8 cellular contexts compared by ENCODE assay signal in genomic region chr9:35102769-35103659, GRCh38. TPM values are rescaled to one million over a fixed set of nuclear protein-coding genes. Genes with fewer than 3 reads are reported as not detected.
DNase-seq lines count a peak whose midpoint lies in the region; ATAC-seq, FAIRE-seq and TF ChIP-seq lines count a peak whose summit lies in the region.

A gene with protein sequence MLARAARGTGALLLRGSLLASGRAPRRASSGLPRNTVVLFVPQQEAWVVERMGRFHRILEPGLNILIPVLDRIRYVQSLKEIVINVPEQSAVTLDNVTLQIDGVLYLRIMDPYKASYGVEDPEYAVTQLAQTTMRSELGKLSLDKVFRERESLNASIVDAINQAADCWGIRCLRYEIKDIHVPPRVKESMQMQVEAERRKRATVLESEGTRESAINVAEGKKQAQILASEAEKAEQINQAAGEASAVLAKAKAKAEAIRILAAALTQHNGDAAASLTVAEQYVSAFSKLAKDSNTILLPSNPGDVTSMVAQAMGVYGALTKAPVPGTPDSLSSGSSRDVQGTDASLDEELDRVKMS (minus strand): TSS chr9:35103131. CDS start chr9:35103094, 37 bp downstream.

- WGBS in adipose tissue, 3 donors, result 0 to 1% (median 1%) methylated on average over 57 of the region's 57 CpGs
- WGBS in heart left ventricle, 4 donors, result 0 to 2% (median 1%) methylated on average over 43 to 57 of the region's 57 CpGs

- peak; percentile 93 for ATAC-seq in HG02840 (IDR thresholded peaks at IDR 0.05; ENCODE audit: low FRiP score, unreplicated experiment)
- ATAC-seq in T-cell (replicated peaks in 1 of 4), result peak; percentile 98 to 99 (median 99)
- ATAC-seq in heart left ventricle, result peak; percentile 95 to 98 (median 96)

- H3K4me1 Mint-ChIP-seq in T-cell (peaks cover 28 to 38% (median 36%) of the 10 kb centered on the region in 3 donors), type B pancreatic cell (ENCODE audit: unreplicated experiment) (peaks cover 13% of the 10 kb centered on the region)

- H3K9me3 ChIP-seq in heart left ventricle, result no peaks in the 10 kb centered on the region

- no peak for TF ChIP-seq CTCF in heart left ventricle (IDR thresholded peaks at IDR 0.05)
- no peak for TF ChIP-seq CTCF in type B pancreatic cell (conservative IDR thresholded peaks at IDR 0.05)

- peak within 1 kb of the TSS; percentile 61 to 91 (median 76) for H3K4me3 ChIP-seq in heart left ventricle

- peaks cover 0 to 25% (median 20%) of the 10 kb centered on the region in 12 donors for H3K4me1 ChIP-seq in heart left ventricle

- FAIRE-seq in GM12891 (lab: Jason Lieb, UNC), result peak; percentile 100

- CTCF ChIA-PET in T-cell (lab: Charles Lee), result interaction anchor here in 1 of 2 donors (0.7 to 2.3 kb wide), 9 partner anchors 8 to 203 kb away, joined by 3 to 14 read pairs (median 5); partner anchors contain the start of genes ATOSB and FANCG

- H3K27ac Mint-ChIP-seq in T-cell, result peak within 1 kb of the TSS; percentile 89 to 98
- peak within 1 kb of the TSS; percentile 96 for H3K27ac Mint-ChIP-seq in type B pancreatic cell

- peaks cover 22% of the 10 kb centered on the region for H3K36me3 Mint-ChIP-seq in T-cell
- H3K36me3 Mint-ChIP-seq in type B pancreatic cell, result peaks cover 20% of the 10 kb centered on the region

- peaks cover 0 to 68% (median 62%) of the 10 kb centered on the region in 9 donors for H3K36me3 ChIP-seq in heart left ventricle

- POLR2A ChIA-PET in T-cell (lab: Charles Lee), result interaction anchor here (0.6 to 1.5 kb wide), 5 partner anchors 9 to 775 kb away, joined by 3 to 5 read pairs (median 3); no protein-coding TSS in a partner anchor

- H3K9me3 Mint-ChIP-seq in T-cell, result no peaks in the 10 kb centered on the region
- H3K9me3 Mint-ChIP-seq in type B pancreatic cell, result no peaks in the 10 kb centered on the region

- intact Hi-C loops in heart left ventricle (cut with DNase I), result loop anchor here in 2 of 10 donors (2.0 to 5.0 kb wide), 3 partner anchors 30 to 436 kb away; partner anchors contain the start of genes DNAJB5 (in 1 of the 2) and VCP (in 1 of the 2)

- H3K27me3 ChIP-seq in heart left ventricle, result no peaks in the 10 kb centered on the region

- H3K27me3 Mint-ChIP-seq in T-cell (no peaks in the 10 kb centered on the region), type B pancreatic cell (no peaks in the 10 kb centered on the region)

- H3K27ac ChIP-seq in adipose tissue (ENCODE audit: low read depth, low read length) (peak within 1 kb of the TSS; percentile 11), heart left ventricle (peak within 1 kb of the TSS; percentile 71 to 94 (median 88))

- TF ChIP-seq POLR2A in GM12891 (IDR thresholded peaks at IDR 0.05; ENCODE audit: low read depth, low read length) (peak; percentile 86), heart left ventricle (IDR thresholded peaks at IDR 0.05) (peak in 1 of 2 donors; percentile 77)

- H3K4me3 Mint-ChIP-seq in T-cell (peak within 1 kb of the TSS; percentile 84 to 96 (median 89)), type B pancreatic cell (peak within 1 kb of the TSS; percentile 94)

- DNase-seq in GM12891 (ENCODE audit: insufficient read length, low spot score) (peak; percentile 96), NCI-H1436 treated with DMSO at 0.1 percent for 48 hours (lab: John Stamatoyannopoulos, UW) (peak; percentile 71), T-cell (peak; percentile 75 to 94 (median 91)), heart left ventricle (peak; percentile 94 to 97 (median 95)), pons (ENCODE audit: low spot score) (peak; percentile 97), type B pancreatic cell (ENCODE audit: extremely low spot score, unreplicated experiment) (peak; percentile 93)

TF ChIP-seq in GM12891, 5 proteins besides CTCF, POLR2A, EP300 and RAD21:
- TF ChIP-seq TAF1 (IDR thresholded peaks at IDR 0.05; ENCODE audit: low read depth, low read length) (peak; percentile 93; the same call in 1 of the 2 replicates), SPI1 (IDR thresholded peaks at IDR 0.05; ENCODE audit: low read depth, low read length) (peak; percentile 42), PAX5 (IDR thresholded peaks at IDR 0.05; ENCODE audit: insufficient read depth, low read length, severe bottlenecking) (peak; percentile 23), POLR2AphosphoS5 (IDR thresholded peaks at IDR 0.05; ENCODE audit: low read depth, low read length) (peak; percentile 73; the same call in 1 of the 2 replicates), POU2F2 (IDR thresholded peaks at IDR 0.05; ENCODE audit: low read depth, low read length) (peak; percentile 90)

RNA-seq across cellular contexts. Expression of the gene that starts here (rescaled TPM):
- polyA plus RNA-seq in GM12891 (2012; ENCODE audit: low read depth, missing spikeins), result 146 TPM
- total RNA-seq in T-cell, result 10 to 100 TPM; 35.8 to 58.2 (median 53.7) TPM
- polyA plus RNA-seq in adipose tissue, result 100 to 1,000 TPM in 1 of 3 donors, 10 to 100 TPM in 2; 67.7 to 110 (median 79.7) TPM
- 100 to 1,000 TPM; 114 to 162 (median 130) TPM for total RNA-seq in heart left ventricle
- 100 to 1,000 TPM in 1 of 2 donors, 10 to 100 TPM in 1; 78.2 to 177 TPM for polyA plus RNA-seq in heart left ventricle
- total RNA-seq in type B pancreatic cell (ENCODE audit: low replicate concordance), result 115 and 149 TPM in 2 replicates

Comparison
In these comparisons a context has a peak if more than half of its experiments do, and no peak if none do; other contexts are left out.
1. Peak in every context shown above with its lines: DNase-seq, ATAC-seq, H3K4me3 ChIP-seq and H3K27ac ChIP-seq.